ENCODE assay signal across 18 cellular contexts in the genomic region with DNA sequence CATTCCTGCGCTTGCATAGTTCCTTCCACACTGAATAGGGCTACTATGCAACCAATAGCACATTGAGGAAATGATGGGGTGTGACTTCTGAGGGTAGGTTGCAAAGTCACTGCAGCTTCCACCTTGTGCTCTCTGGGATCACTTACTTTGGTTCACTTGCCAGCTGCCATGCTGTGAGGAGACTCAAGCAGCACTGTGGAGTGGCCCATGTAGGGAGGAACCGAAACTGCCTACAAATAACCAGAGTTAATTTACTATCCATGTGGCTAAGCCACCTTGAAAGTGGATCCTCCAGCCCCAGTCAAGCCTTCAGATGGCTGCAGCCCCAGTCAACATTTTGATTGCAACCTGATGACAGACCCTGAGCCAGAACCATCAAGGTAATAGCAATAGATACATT.
DNase-seq lines count a peak whose midpoint lies in the region; ATAC-seq, FAIRE-seq and TF ChIP-seq lines count a peak whose summit lies in the region.
"Had no signal": no experiment of that assay in that cellular context is flagged by ENCODE, and none has a peak within 500 bp of the region (broad histone marks: within the 10 kb centered on the region; RNA-seq: fewer than 3 reads in every experiment).

No MANE protein-coding gene starts in this region.

- H3K27me3 ChIP-seq in Karpas-422 (ENCODE audit: low read length) (peaks cover 3% of the 10 kb centered on the region; the same call in 1 of the 2 replicates), heart left ventricle (peaks cover 0 to 5% (median 0%) of the 10 kb centered on the region in 9 donors)

- H3K4me1 ChIP-seq in Karpas-422 (ENCODE audit: low read length), result peaks cover 3% of the 10 kb centered on the region; the same call in 1 of the 2 replicates
- no peaks in the 10 kb centered on the region for H3K4me1 ChIP-seq in OCI-LY7 (ENCODE audit: insufficient read depth, low read length, poor library complexity, severe bottlenecking)
- H3K4me1 ChIP-seq in heart left ventricle, result no peaks in the 10 kb centered on the region
- H3K4me1 ChIP-seq: A549, Caco-2 had no signal

- H3K4me3 ChIP-seq in Karpas-422 (ENCODE audit: low read length) (no peak overlapping the region), OCI-LY7 (ENCODE audit: low read depth, low read length, poor library complexity, severe bottlenecking) (no peak overlapping the region), heart left ventricle (no peak overlapping the region)
- H3K4me3 ChIP-seq: A549, GM23248, HAP-1 had no signal

- peaks cover 4% of the 10 kb centered on the region for H3K9me3 Mint-ChIP-seq in type B pancreatic cell

- H3K27ac ChIP-seq in Karpas-422 (ENCODE audit: low read length) (no peak overlapping the region), OCI-LY7 (ENCODE audit: low read depth, low read length, poor library complexity, severe bottlenecking) (no peak overlapping the region), heart left ventricle (no peak overlapping the region)
- H3K27ac ChIP-seq: A549, C4-2B, GM23248 had no signal

- no peak for DNase-seq in GM12891 (ENCODE audit: insufficient read length, low spot score)
- DNase-seq in Karpas-422, result peak; percentile 61
- peak; percentile 19 for DNase-seq in OCI-LY7 (ENCODE audit: low spot score)
- no peak for DNase-seq in EL
- DNase-seq in heart left ventricle, result no peak
- DNase-seq in type B pancreatic cell (ENCODE audit: extremely low spot score, unreplicated experiment), result no peak
- DNase-seq: AML-193; Caco-2; CD4-positive, alpha-beta T cell; GDM1 had no signal

- H3K79me2 ChIP-seq in Karpas-422 (ENCODE audit: low read length) (no peaks in the 10 kb centered on the region), OCI-LY7 (ENCODE audit: insufficient read depth, low read depth, low read length) (no peaks in the 10 kb centered on the region)

- no peaks in the 10 kb centered on the region for H3K9me2 ChIP-seq in Karpas-422 (replicated peaks; ENCODE audit: insufficient read depth, low read length)
- H3K9me2 ChIP-seq in OCI-LY7 (ENCODE audit: insufficient read depth, low read length), result no peaks in the 10 kb centered on the region

- H4K20me1 ChIP-seq in Karpas-422 (ENCODE audit: insufficient read depth, low read depth, low read length) (no peaks in the 10 kb centered on the region), OCI-LY7 (ENCODE audit: insufficient read depth, low read length) (no peaks in the 10 kb centered on the region)

- H3K27ac Mint-ChIP-seq in type B pancreatic cell, result no peak overlapping the region
- H3K27ac Mint-ChIP-seq: CD4-positive, alpha-beta T cell; IgD-negative memory B cell had no signal

- TF ChIP-seq CTCF in OCI-LY7 (conservative IDR thresholded peaks at IDR 0.05; ENCODE audit: low read length) (no peak), heart left ventricle (IDR thresholded peaks at IDR 0.05) (no peak), type B pancreatic cell (conservative IDR thresholded peaks at IDR 0.05) (no peak)

- no peak overlapping the region for H2AFZ ChIP-seq in Karpas-422 (ENCODE audit: low read length)
- no peak overlapping the region for H2AFZ ChIP-seq in OCI-LY7 (ENCODE audit: low read length)
- H2AFZ ChIP-seq: GM23248 had no signal

- H3K36me3 Mint-ChIP-seq in type B pancreatic cell, result no peaks in the 10 kb centered on the region
- H3K36me3 Mint-ChIP-seq: IgD-negative memory B cell had no signal

- CTCF ChIA-PET in OCI-LY7 (lab: Charles Lee; ENCODE audit: unreplicated experiment), result no interaction called here

- no peak for ATAC-seq in heart left ventricle
- ATAC-seq: A549, HepG2 had no signal

- TF ChIP-seq POLR2A in GM12891 (IDR thresholded peaks at IDR 0.05; ENCODE audit: low read depth, low read length) (no peak), heart left ventricle (IDR thresholded peaks at IDR 0.05) (no peak)

- no peak overlapping the region for H3K9ac ChIP-seq in Karpas-422 (ENCODE audit: low read length)
- H3K9ac ChIP-seq: GM23248 had no signal

- H3K4me2 ChIP-seq in Karpas-422 (ENCODE audit: low read depth, low read length, poor library complexity, severe bottlenecking) (no peak overlapping the region), OCI-LY7 (ENCODE audit: low read length) (no peak overlapping the region)
- H3K4me2 ChIP-seq: A549 had no signal

- H3K4me1 Mint-ChIP-seq in type B pancreatic cell (ENCODE audit: unreplicated experiment), result no peaks in the 10 kb centered on the region
- H3K4me1 Mint-ChIP-seq: IgD-negative memory B cell had no signal

- intact Hi-C loops in OCI-LY7 (cut with micrococcal nuclease; ENCODE audit: unreplicated experiment), result no loop called here
- intact Hi-C loops in heart left ventricle (cut with DNase I), result no loop called here

- peaks cover 7% of the 10 kb centered on the region for H3K27me3 Mint-ChIP-seq in type B pancreatic cell
- H3K27me3 Mint-ChIP-seq: IgD-negative memory B cell had no signal

- H3K4me3 Mint-ChIP-seq in type B pancreatic cell, result no peak overlapping the region
- H3K4me3 Mint-ChIP-seq: CD4-positive, alpha-beta T cell; IgD-negative memory B cell had no signal

- H3K9me3 ChIP-seq in Karpas-422 (ENCODE audit: low read length), result peaks cover 8% of the 10 kb centered on the region
- no peaks in the 10 kb centered on the region for H3K9me3 ChIP-seq in OCI-LY7 (ENCODE audit: low read length)
- peaks cover 0 to 13% (median 8%) of the 10 kb centered on the region in 12 donors for H3K9me3 ChIP-seq in heart left ventricle
- H3K9me3 ChIP-seq: Caco-2, HAP-1 had no signal

- H3K36me3 ChIP-seq in Karpas-422 (ENCODE audit: insufficient read depth, low read length) (no peaks in the 10 kb centered on the region; the same call in 1 of the 2 replicates), OCI-LY7 (ENCODE audit: insufficient read depth, low read length) (no peaks in the 10 kb centered on the region), heart left ventricle (no peaks in the 10 kb centered on the region)
- H3K36me3 ChIP-seq: HAP-1 had no signal

- no peak for FAIRE-seq in GM12891 (lab: Jason Lieb, UNC)
- FAIRE-seq: A549, D721Med, GM19239, HepG2 had no signal

- BruUV-seq in OCI-LY7 (replicated peaks; lab: Mats Ljungman, UMichigan), result no TSS peak

- WGBS in heart left ventricle, 4 donors, result 83 to 94% (median 90%) methylated on average over 2 of the region's 2 CpGs

- POLR2A ChIA-PET in OCI-LY7 (lab: Charles Lee), result no interaction called here

TF ChIP-seq in GM12891, 5 proteins besides CTCF, POLR2A, EP300 and RAD21:
- TF ChIP-seq SPI1 (IDR thresholded peaks at IDR 0.05; ENCODE audit: low read depth, low read length), result peak; percentile 59
- TF ChIP-seq PAX5 (IDR thresholded peaks at IDR 0.05; ENCODE audit: insufficient read depth, low read length, severe bottlenecking), result no peak
- no peak for TF ChIP-seq POU2F2 (IDR thresholded peaks at IDR 0.05; ENCODE audit: low read depth, low read length)

Comparison
In these comparisons a context has a peak if more than half of its experiments do, and no peak if none do; other contexts are left out.
1. DNase-seq: peak in Karpas-422 (single experiment) and OCI-LY7 (single experiment); none in GM12891 (single experiment), EL (single experiment), heart left ventricle (0 of 5) and type B pancreatic cell (single experiment).